Comparison of ENCODE assay signal across 12 cellular contexts in genomic region chr14:88831285-88831684, GRCh38.
A peak's percentile ranks its signal among the peaks of the same experiment; 100 is the strongest.
DNase-seq lines count a peak whose midpoint lies in the region; ATAC-seq and TF ChIP-seq lines count a peak whose summit lies in the region.
"Had no signal": no experiment of that assay in that cellular context is flagged by ENCODE, and none has a peak within 500 bp of the region (broad histone marks: within the 10 kb centered on the region; RNA-seq: fewer than 3 reads in every experiment).

No MANE protein-coding gene starts in this region.

- no peaks in the 10 kb centered on the region for H3K9me3 ChIP-seq in muscle layer of colon (ENCODE audit: low read length)

- intact Hi-C loops in posterior cingulate gyrus (cut with DNase I) = no loop called here

- DNase-seq in AG09309 (ENCODE audit: low read depth) = peak; percentile 52
- peak; percentile 93 for DNase-seq in NCI-H226
- peak; percentile 75 for DNase-seq in cardiac fibroblast (ENCODE audit: low read depth in 2 of 2)
- no peak for DNase-seq in NCI-H2227 (lab: John Stamatoyannopoulos, UW; ENCODE audit: unreplicated experiment)
- no peak for DNase-seq in posterior cingulate gyrus
- DNase-seq: activated T-cell treated with anti-CD3 and anti-CD28 coated beads, Interleukin-2, amount 50 U/mL, for 72 hours; NCI-H2171 had no signal

- TF ChIP-seq CTCF in AG09309 (IDR thresholded peaks at IDR 0.05; ENCODE audit: control insufficient read depth, insufficient read depth, low read depth, low read length, missing control alignments) (no peak), cardiac fibroblast (IDR thresholded peaks at IDR 0.05; ENCODE audit: low read depth, low read length) (no peak)

- H3K4me3 ChIP-seq in AG09309 (ENCODE audit: control insufficient read depth, low read depth, low read length) (no peak overlapping the region), cardiac fibroblast (replicated peaks in 1 of 2; ENCODE audit: low read depth in 2 of 2, low read length in 2 of 2) (no peak overlapping the region), muscle layer of colon (ENCODE audit: low read depth in 1 of 2, low read length in 2 of 2) (no peak overlapping the region)

- no peak overlapping the region for H3K9ac ChIP-seq in muscle layer of colon (ENCODE audit: low read length)
- H3K9ac ChIP-seq: KMS-11, parathyroid adenoma had no signal

- H3K4me1 ChIP-seq in muscle layer of colon (ENCODE audit: insufficient read depth, low read length) = peaks cover 31% of the 10 kb centered on the region

- no peaks in the 10 kb centered on the region for H3K36me3 ChIP-seq in muscle layer of colon (ENCODE audit: insufficient read depth, low read length)

- ATAC-seq in HG02798 (IDR thresholded peaks at IDR 0.05; ENCODE audit: poor library complexity, unreplicated experiment) (no peak), HG02870 (IDR thresholded peaks at IDR 0.05; ENCODE audit: unreplicated experiment) (no peak)

- no peaks in the 10 kb centered on the region for H3K27me3 ChIP-seq in muscle layer of colon (ENCODE audit: control insufficient read depth in 1 of 2, insufficient read depth in 2 of 2, low read length in 2 of 2)

- peak overlapping the region; percentile 16 for H3K27ac ChIP-seq in muscle layer of colon (ENCODE audit: low read depth, low read length)
- H3K27ac ChIP-seq: KMS-11, parathyroid adenoma had no signal

Comparison
In these comparisons a context has a peak if more than half of its experiments do, and no peak if none do; other contexts are left out.
1. DNase-seq: peak in AG09309 (single experiment), NCI-H226 (single experiment) and cardiac fibroblast (2 of 2); none in NCI-H2227 (single experiment) and posterior cingulate gyrus (0 of 10).